In the genomic region with DNA sequence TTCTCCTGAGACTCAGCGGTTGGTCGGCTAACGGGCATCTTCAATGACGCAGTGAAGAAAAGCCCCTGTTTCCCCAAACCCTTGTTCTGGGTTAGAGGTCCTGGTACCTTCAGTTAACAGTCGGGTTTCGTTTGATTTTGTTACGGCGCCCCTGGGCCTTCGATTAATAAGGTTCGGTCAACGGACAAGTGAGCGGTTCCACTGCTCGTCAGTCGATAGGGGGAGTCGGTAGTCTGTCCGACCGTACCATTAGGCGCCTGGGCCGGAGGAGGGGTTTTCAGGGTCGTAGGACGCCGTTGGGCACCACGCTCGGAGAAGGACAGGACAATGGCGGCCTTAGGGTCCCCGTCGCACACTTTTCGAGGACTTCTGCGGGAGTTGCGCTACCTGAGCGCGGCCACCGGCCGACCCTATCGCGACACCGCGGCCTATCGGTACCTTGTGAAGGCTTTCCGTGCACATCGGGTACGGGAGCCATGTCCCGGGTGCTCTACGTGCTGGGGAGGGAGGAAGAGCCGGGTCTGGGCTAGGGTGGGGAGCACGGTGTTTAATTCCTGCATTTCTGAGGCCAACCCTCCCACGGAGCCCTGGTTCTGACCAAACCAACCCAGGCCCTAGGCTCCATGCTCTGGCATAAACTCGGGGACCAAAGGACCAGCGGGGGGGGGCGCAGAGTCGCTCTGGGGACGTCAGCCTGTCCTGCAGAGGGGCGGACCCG, we compare ENCODE assay signal across 1 cellular context.
A peak's percentile ranks its signal among the peaks of the same experiment; 100 is the strongest.
TF ChIP-seq lines count a peak whose summit lies in the region.

A gene with protein sequence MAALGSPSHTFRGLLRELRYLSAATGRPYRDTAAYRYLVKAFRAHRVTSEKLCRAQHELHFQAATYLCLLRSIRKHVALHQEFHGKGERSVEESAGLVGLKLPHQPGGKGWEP (plus strand): TSS at position 280 of the 718 bp plus-strand sequence. CDS start 48 bp downstream, at position 328.

TF ChIP-seq in K562, 482 proteins besides CTCF, POLR2A, EP300 and RAD21 (continued from another document):
- TF ChIP-seq, protein P1, sequence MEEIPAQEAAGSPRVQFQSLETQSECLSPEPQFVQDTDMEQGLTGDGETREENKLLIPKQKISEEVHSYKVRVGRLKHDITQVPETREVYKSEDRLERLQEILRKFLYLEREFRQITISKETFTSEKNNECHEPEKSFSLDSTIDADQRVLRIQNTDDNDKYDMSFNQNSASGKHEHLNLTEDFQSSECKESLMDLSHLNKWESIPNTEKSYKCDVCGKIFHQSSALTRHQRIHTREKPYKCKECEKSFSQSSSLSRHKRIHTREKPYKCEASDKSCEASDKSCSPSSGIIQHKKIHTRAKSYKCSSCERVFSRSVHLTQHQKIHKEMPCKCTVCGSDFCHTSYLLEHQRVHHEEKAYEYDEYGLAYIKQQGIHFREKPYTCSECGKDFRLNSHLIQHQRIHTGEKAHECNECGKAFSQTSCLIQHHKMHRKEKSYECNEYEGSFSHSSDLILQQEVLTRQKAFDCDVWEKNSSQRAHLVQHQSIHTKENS (CRISPR knock-in tag; IDR thresholded peaks at IDR 0.05): no peak
- TF ChIP-seq TARDBP (IDR thresholded peaks at IDR 0.05) (0 out of 2 replicates have a peak, but pooled peaks have one; percentile 6), NFIX (CRISPR knock-in tag; IDR thresholded peaks at IDR 0.05; ENCODE audit: low read depth) (no peak), CREBBP (IDR thresholded peaks at IDR 0.05; ENCODE audit: low read depth, low read length) (no peak), NONO (IDR thresholded peaks at IDR 0.05; ENCODE audit: low read depth in 2 of 2, low read length in 1 of 2) (peak in 1 of 2 experiments; percentile 98; a peak in 2 of 4 replicates), DNMT1 (IDR thresholded peaks at IDR 0.05) (no peak), FOSL1 (tag; conservative IDR thresholded peaks at IDR 0.05) (no peak), PHB2 (IDR thresholded peaks at IDR 0.05; ENCODE audit: low read depth) (peak; percentile 29; the same call in 1 of the 2 replicates), HSF4 (CRISPR knock-in tag; IDR thresholded peaks at IDR 0.05; ENCODE audit: borderline replicate concordance) (no peak), ESRRA (IDR thresholded peaks at IDR 0.05; ENCODE audit: borderline replicate concordance, low read depth) (peak; percentile 91), PRPF4 (IDR thresholded peaks at IDR 0.05; ENCODE audit: insufficient read depth, low read depth, low read length, poor library complexity, severe bottlenecking) (peak; percentile 77), BRCA1 (IDR thresholded peaks at IDR 0.05) (no peak), BRCA1 (CRISPR knock-in tag; IDR thresholded peaks at IDR 0.05) (no peak; the same call in 1 of the 2 replicates), RBBP5 (IDR thresholded peaks at IDR 0.05; ENCODE audit: borderline replicate concordance, insufficient read depth, low read length, poor library complexity, severe bottlenecking) (peak; percentile 98), LCOR (CRISPR knock-in tag; IDR thresholded peaks at IDR 0.05) (peak; percentile 86), MTA1 (IDR thresholded peaks at IDR 0.05; ENCODE audit: borderline replicate concordance) (peak; percentile 98), RBFOX2 (IDR thresholded peaks at IDR 0.05; ENCODE audit: low read depth, low read length) (peak; percentile 89), BRF1 (IDR thresholded peaks at IDR 0.05; ENCODE audit: borderline replicate concordance, extremely low read depth, insufficient read length) (no peak), FUS (optimal IDR thresholded peaks at IDR 0.05; ENCODE audit: low read depth, low read length) (no peak), ZNF436 (CRISPR knock-in tag; IDR thresholded peaks at IDR 0.05) (no peak)
- TF ChIP-seq, protein P2, sequence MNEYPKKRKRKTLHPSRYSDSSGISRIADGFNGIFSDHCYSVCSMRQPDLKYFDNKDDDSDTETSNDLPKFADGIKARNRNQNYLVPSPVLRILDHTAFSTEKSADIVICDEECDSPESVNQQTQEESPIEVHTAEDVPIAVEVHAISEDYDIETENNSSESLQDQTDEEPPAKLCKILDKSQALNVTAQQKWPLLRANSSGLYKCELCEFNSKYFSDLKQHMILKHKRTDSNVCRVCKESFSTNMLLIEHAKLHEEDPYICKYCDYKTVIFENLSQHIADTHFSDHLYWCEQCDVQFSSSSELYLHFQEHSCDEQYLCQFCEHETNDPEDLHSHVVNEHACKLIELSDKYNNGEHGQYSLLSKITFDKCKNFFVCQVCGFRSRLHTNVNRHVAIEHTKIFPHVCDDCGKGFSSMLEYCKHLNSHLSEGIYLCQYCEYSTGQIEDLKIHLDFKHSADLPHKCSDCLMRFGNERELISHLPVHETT (CRISPR knock-in tag; conservative IDR thresholded peaks at IDR 0.05 in 1 of 2, IDR thresholded peaks at IDR 0.05 in 1 of 2): no peak; a peak in 1 of 4 replicates
- TF ChIP-seq, protein P3, sequence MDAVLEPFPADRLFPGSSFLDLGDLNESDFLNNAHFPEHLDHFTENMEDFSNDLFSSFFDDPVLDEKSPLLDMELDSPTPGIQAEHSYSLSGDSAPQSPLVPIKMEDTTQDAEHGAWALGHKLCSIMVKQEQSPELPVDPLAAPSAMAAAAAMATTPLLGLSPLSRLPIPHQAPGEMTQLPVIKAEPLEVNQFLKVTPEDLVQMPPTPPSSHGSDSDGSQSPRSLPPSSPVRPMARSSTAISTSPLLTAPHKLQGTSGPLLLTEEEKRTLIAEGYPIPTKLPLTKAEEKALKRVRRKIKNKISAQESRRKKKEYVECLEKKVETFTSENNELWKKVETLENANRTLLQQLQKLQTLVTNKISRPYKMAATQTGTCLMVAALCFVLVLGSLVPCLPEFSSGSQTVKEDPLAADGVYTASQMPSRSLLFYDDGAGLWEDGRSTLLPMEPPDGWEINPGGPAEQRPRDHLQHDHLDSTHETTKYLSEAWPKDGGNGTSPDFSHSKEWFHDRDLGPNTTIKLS (IDR thresholded peaks at IDR 0.05; ENCODE audit: borderline replicate concordance, low read depth): peak; percentile 69
- TF ChIP-seq, protein P4, sequence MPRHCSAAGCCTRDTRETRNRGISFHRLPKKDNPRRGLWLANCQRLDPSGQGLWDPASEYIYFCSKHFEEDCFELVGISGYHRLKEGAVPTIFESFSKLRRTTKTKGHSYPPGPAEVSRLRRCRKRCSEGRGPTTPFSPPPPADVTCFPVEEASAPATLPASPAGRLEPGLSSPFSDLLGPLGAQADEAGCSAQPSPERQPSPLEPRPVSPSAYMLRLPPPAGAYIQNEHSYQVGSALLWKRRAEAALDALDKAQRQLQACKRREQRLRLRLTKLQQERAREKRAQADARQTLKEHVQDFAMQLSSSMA (CRISPR knock-in tag; IDR thresholded peaks at IDR 0.05): peak; percentile 87; the same call in 1 of the 2 replicates
- TF ChIP-seq, protein P5, sequence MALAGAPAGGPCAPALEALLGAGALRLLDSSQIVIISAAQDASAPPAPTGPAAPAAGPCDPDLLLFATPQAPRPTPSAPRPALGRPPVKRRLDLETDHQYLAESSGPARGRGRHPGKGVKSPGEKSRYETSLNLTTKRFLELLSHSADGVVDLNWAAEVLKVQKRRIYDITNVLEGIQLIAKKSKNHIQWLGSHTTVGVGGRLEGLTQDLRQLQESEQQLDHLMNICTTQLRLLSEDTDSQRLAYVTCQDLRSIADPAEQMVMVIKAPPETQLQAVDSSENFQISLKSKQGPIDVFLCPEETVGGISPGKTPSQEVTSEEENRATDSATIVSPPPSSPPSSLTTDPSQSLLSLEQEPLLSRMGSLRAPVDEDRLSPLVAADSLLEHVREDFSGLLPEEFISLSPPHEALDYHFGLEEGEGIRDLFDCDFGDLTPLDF (CRISPR knock-in tag; IDR thresholded peaks at IDR 0.05): no peak; the same call in 1 of the 2 replicates
- TF ChIP-seq, protein P6, sequence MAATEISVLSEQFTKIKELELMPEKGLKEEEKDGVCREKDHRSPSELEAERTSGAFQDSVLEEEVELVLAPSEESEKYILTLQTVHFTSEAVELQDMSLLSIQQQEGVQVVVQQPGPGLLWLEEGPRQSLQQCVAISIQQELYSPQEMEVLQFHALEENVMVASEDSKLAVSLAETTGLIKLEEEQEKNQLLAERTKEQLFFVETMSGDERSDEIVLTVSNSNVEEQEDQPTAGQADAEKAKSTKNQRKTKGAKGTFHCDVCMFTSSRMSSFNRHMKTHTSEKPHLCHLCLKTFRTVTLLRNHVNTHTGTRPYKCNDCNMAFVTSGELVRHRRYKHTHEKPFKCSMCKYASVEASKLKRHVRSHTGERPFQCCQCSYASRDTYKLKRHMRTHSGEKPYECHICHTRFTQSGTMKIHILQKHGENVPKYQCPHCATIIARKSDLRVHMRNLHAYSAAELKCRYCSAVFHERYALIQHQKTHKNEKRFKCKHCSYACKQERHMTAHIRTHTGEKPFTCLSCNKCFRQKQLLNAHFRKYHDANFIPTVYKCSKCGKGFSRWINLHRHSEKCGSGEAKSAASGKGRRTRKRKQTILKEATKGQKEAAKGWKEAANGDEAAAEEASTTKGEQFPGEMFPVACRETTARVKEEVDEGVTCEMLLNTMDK (IDR thresholded peaks at IDR 0.05; ENCODE audit: borderline replicate concordance, insufficient read depth, low read depth, low read length, poor library complexity, severe bottlenecking): peak; percentile 6
TF ChIP-seq in K562: peak in this region for 232.
